In genomic region chr7:152663101-152663740, GRCh38 we compare ENCODE assay signal across 21 cellular contexts. TPM values are rescaled to one million over a fixed set of nuclear protein-coding genes. Genes with fewer than 3 reads are reported as not detected.
A peak's percentile ranks its signal among the peaks of the same experiment; 100 is the strongest.
DNase-seq lines count a peak whose midpoint lies in the region; ATAC-seq and TF ChIP-seq lines count a peak whose summit lies in the region.
"Had no signal": no experiment of that assay in that cellular context is flagged by ENCODE, and none has a peak within 500 bp of the region (broad histone marks: within the 10 kb centered on the region; RNA-seq: fewer than 3 reads in every experiment).

No MANE protein-coding gene starts in this region.

- TF ChIP-seq CTCF in WTC11 (IDR thresholded peaks at IDR 0.05) (no peak), fibroblast of villous mesenchyme (IDR thresholded peaks at IDR 0.05; ENCODE audit: insufficient read depth, low read depth, low read length) (no peak), retinal pigment epithelial cell (conservative IDR thresholded peaks at IDR 0.05; ENCODE audit: low read depth, low read length) (no peak)

- no peak overlapping the region for H3K4me3 ChIP-seq in fibroblast of villous mesenchyme (ENCODE audit: low read depth, low read length)
- no peak overlapping the region for H3K4me3 ChIP-seq in retinal pigment epithelial cell (ENCODE audit: low read length)
- H3K4me3 ChIP-seq: MG63, PC-9 had no signal

- DNase-seq in NCI-H82 (lab: John Stamatoyannopoulos, UW) (peak; percentile 24), NCI-H82 treated with DMSO at 0.1 percent for 48 hours (lab: John Stamatoyannopoulos, UW; ENCODE audit: unreplicated experiment) (no peak), WTC11 (ENCODE audit: low spot score) (no peak), fibroblast of villous mesenchyme (ENCODE audit: low read depth) (peak; percentile 33), retinal pigment epithelial cell (ENCODE audit: low read depth) (peak; percentile 19)
- no peak for DNase-seq in activated CD8-positive, alpha-beta memory T cell treated with anti-CD3 and anti-CD28 coated beads for 24 hours
- no peak for DNase-seq in activated CD4-positive, CD25-positive, alpha-beta regulatory T cell treated with anti-CD3 and anti-CD28 coated beads, Interleukin-2, amount 50 U/mL, for 72 hours
- DNase-seq: CD4-positive, CD25-positive, alpha-beta regulatory T cell; DMS153; GF-D8; IMR-90; Kasumi-1; MG63; NCI-H1092 treated with DMSO at 0.1 percent for 48 hours; NCI-H146; NCI-H2029 treated with DMSO at 0.1 percent for 48 hours; NCI-H510A; PC-9; SIG-M5 had no signal

- no peaks in the 10 kb centered on the region for H3K27me3 Mint-ChIP-seq in WTC11 (ENCODE audit: low read depth)
- H3K27me3 Mint-ChIP-seq: B cell; CD4-positive, CD25-positive, alpha-beta regulatory T cell had no signal

- H3K4me3 Mint-ChIP-seq in WTC11, result no peak overlapping the region
- H3K4me3 Mint-ChIP-seq: B cell; CD4-positive, CD25-positive, alpha-beta regulatory T cell had no signal

- H3K27ac Mint-ChIP-seq in WTC11, result peak overlapping the region; percentile 45; the same call in 1 of the 2 replicates
- H3K27ac Mint-ChIP-seq: B cell; CD4-positive, CD25-positive, alpha-beta regulatory T cell had no signal

- H3K36me3 Mint-ChIP-seq in WTC11, result peaks cover 38% of the 10 kb centered on the region
- H3K36me3 Mint-ChIP-seq: CD4-positive, CD25-positive, alpha-beta regulatory T cell had no signal

- H3K4me1 Mint-ChIP-seq in WTC11, result 0 out of 2 replicates have a peak, but pooled peaks cover 3% of the 10 kb centered on the region

- no peak for ATAC-seq in WTC11
- ATAC-seq in HG03108 (IDR thresholded peaks at IDR 0.05; ENCODE audit: unreplicated experiment), result no peak

- POLR2A ChIA-PET in WTC11 (lab: Charles Lee), result no interaction called here

- no peaks in the 10 kb centered on the region for H3K9me3 Mint-ChIP-seq in WTC11
- H3K9me3 Mint-ChIP-seq: CD4-positive, CD25-positive, alpha-beta regulatory T cell had no signal

- CTCF ChIA-PET in WTC11 (lab: Charles Lee), result no interaction called here

TF ChIP-seq in WTC11, 78 proteins besides CTCF, POLR2A, EP300 and RAD21:
- no peak for TF ChIP-seq ZBTB43 (CRISPR knock-in tag; IDR thresholded peaks at IDR 0.05)
- no peak for TF ChIP-seq FOXP1 (CRISPR knock-in tag; IDR thresholded peaks at IDR 0.05; ENCODE audit: borderline replicate concordance)
- no peak for TF ChIP-seq E2F5 (CRISPR knock-in tag; IDR thresholded peaks at IDR 0.05)
- no peak for TF ChIP-seq ZNF263 (CRISPR knock-in tag; IDR thresholded peaks at IDR 0.05; ENCODE audit: low read depth)
- TF ChIP-seq TEAD4 (CRISPR knock-in tag; IDR thresholded peaks at IDR 0.05), result no peak
- TF ChIP-seq MXD4 (CRISPR knock-in tag; IDR thresholded peaks at IDR 0.05; ENCODE audit: borderline replicate concordance), result no peak

RNA-seq across cellular contexts. Expression of gene XRCC2, which starts 12.7 kb away (rescaled TPM):
- total RNA-seq in WTC11 (2021) (21.2 to 25.4 TPM (median 21.7 TPM) in 3 replicates), fibroblast of villous mesenchyme (2.6 and 3.5 TPM in 2 replicates)

Comparison
In these comparisons a context has a peak if more than half of its experiments do, and no peak if none do; other contexts are left out.
1. DNase-seq: peak in NCI-H82 (single experiment), fibroblast of villous mesenchyme (single experiment) and retinal pigment epithelial cell (single experiment); none in NCI-H82 treated with DMSO at 0.1 percent for 48 hours (single experiment), WTC11 (single experiment), activated CD8-positive, alpha-beta memory T cell treated with anti-CD3 and anti-CD28 coated beads for 24 hours (single experiment) and activated CD4-positive, CD25-positive, alpha-beta regulatory T cell treated with anti-CD3 and anti-CD28 coated beads, Interleukin-2, amount 50 U/mL, for 72 hours (single experiment).